ENCODE assay signal across 1 cellular context in the genomic region with DNA sequence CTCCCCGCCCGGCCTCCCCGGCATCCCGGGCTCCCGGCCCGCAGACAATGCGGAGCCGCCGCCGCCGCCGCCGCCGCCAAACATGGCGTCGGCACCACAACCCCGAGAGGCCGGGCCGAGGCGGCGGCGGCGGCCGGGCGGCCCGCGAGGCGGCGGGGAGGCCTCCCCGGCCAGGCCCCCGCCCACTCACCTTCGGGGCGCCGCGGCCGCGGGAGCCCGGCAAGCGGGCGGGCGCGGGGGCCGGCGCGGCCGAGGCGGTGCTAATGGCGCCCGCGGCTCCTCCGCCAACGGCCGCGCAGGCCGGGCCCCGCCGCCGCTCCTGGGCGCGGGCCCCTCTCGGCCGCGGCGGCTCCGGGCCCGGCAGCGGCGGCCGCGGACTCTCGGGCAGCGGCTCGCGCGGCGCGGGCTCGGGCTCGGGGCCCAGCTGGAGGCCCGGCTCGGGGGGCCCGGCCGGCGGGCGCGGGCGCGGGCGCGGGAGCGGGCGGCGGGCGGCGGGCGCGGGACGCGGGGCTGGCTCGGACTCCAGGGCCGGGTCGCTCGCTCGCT.
TF ChIP-seq lines count a peak whose summit lies in the region.

No MANE protein-coding gene starts in this region.

TF ChIP-seq in H1, 55 proteins besides CTCF, POLR2A, EP300 and RAD21 (continued from another document):
- TF ChIP-seq CBX5 (IDR thresholded peaks at IDR 0.05; ENCODE audit: low read depth, low read length) = no peak
- no peak for TF ChIP-seq GTF2F1 (IDR thresholded peaks at IDR 0.05; ENCODE audit: borderline replicate concordance, low read depth, low read length)
